ENCODE assay signal across 10 cellular contexts in the genomic region with DNA sequence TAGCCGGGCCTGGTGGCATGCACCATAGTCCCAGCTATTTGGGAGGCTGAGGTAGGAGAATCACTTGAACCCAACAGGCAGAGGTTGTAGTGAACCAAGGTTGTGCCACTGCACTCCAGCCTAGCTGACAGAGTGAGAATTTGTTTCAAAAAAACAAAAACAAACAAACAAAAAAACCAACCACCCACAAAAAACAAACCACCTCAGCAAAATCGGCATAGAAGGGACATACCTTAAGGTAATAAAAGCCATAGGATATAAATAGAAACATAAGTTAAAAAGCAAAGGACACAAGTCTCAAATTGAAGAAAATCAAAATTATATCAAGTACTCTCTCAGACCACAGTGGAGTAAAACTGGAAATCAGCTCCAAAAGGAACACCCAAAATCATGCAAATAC. TPM values are rescaled to one million over a fixed set of nuclear protein-coding genes. Genes with fewer than 3 reads are reported as not detected.
"Had no signal": no experiment of that assay in that cellular context is flagged by ENCODE, and none has a peak within 500 bp of the region (broad histone marks: within the 10 kb centered on the region; RNA-seq: fewer than 3 reads in every experiment).

No MANE protein-coding gene starts in this region.

- H3K4me3 Mint-ChIP-seq: H9, IgD-negative memory B cell had no signal

- H3K9ac ChIP-seq: GM23248 had no signal

- FAIRE-seq: H54, HTR-8/SVneo had no signal

- H3K27ac ChIP-seq: GM23248 had no signal

- H3K27ac Mint-ChIP-seq: H9, IgD-negative memory B cell had no signal

- H2AFZ ChIP-seq: GM23248 had no signal

- DNase-seq: GM23248, GOT3, H9, HCEC 1CT, Kasumi-1, KG1 had no signal

- H3K4me3 ChIP-seq: GM23248 had no signal

RNA-seq across cellular contexts. Expression of gene PIWIL3, which starts 33.2 kb away (rescaled TPM):
- total RNA-seq: GM23248, HT-29 had no signal
- polyA plus RNA-seq: GM23248, IgD-negative memory B cell had no signal
